Comparison of ENCODE assay signal across 1 cellular context in the genomic region with DNA sequence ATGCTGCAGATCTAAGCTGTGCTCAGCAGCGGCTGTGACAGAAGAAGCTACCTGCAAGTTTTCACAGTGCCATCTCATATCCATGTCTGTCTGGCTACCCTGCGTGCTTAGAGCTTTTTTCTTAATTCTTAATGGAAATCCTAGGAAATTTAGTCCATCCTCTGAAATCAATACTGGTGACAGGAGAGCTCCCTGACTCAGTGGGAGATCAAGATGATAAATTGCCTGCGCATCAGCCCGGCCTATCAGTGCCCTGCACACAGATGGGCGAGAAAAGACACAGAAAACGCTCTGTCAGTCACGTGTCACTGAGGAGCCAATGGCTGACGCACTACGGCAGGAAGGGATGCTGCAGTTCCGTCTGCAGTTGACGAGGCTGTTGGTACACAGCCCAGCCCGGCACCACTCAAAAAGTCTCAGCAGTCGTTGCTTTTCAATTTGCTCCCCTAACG.
TF ChIP-seq lines count a peak whose summit lies in the region.

No MANE protein-coding gene starts in this region.

TF ChIP-seq in SK-N-SH, 30 proteins besides CTCF, POLR2A, EP300 and RAD21 (continued from another document):
- TF ChIP-seq, protein P1, sequence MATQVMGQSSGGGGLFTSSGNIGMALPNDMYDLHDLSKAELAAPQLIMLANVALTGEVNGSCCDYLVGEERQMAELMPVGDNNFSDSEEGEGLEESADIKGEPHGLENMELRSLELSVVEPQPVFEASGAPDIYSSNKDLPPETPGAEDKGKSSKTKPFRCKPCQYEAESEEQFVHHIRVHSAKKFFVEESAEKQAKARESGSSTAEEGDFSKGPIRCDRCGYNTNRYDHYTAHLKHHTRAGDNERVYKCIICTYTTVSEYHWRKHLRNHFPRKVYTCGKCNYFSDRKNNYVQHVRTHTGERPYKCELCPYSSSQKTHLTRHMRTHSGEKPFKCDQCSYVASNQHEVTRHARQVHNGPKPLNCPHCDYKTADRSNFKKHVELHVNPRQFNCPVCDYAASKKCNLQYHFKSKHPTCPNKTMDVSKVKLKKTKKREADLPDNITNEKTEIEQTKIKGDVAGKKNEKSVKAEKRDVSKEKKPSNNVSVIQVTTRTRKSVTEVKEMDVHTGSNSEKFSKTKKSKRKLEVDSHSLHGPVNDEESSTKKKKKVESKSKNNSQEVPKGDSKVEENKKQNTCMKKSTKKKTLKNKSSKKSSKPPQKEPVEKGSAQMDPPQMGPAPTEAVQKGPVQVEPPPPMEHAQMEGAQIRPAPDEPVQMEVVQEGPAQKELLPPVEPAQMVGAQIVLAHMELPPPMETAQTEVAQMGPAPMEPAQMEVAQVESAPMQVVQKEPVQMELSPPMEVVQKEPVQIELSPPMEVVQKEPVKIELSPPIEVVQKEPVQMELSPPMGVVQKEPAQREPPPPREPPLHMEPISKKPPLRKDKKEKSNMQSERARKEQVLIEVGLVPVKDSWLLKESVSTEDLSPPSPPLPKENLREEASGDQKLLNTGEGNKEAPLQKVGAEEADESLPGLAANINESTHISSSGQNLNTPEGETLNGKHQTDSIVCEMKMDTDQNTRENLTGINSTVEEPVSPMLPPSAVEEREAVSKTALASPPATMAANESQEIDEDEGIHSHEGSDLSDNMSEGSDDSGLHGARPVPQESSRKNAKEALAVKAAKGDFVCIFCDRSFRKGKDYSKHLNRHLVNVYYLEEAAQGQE (IDR thresholded peaks at IDR 0.05; ENCODE audit: low read depth, low read length): no peak
- TF ChIP-seq MXI1 (IDR thresholded peaks at IDR 0.05; ENCODE audit: low read depth, low read length) (peak; percentile 52; the same call in 1 of the 2 replicates), IRF3 (IDR thresholded peaks at IDR 0.05; ENCODE audit: low read depth, low read length) (no peak), TCF12 (IDR thresholded peaks at IDR 0.05) (no peak), POLR2AphosphoS5 (IDR thresholded peaks at IDR 0.05; ENCODE audit: low read depth, low read length) (peak; percentile 56; the same call in 1 of the 2 replicates), GABPA (IDR thresholded peaks at IDR 0.05; ENCODE audit: low read depth) (peak; percentile 54), EZH2phosphoT487 (IDR thresholded peaks at IDR 0.05; ENCODE audit: borderline replicate concordance, low read depth) (no peak), NFIC (IDR thresholded peaks at IDR 0.05; ENCODE audit: borderline replicate concordance) (no peak), TEAD4 (IDR thresholded peaks at IDR 0.05; ENCODE audit: borderline replicate concordance, insufficient read depth) (no peak), RXRA (IDR thresholded peaks at IDR 0.05; ENCODE audit: borderline replicate concordance, low read depth) (no peak)
- TF ChIP-seq, protein P2, sequence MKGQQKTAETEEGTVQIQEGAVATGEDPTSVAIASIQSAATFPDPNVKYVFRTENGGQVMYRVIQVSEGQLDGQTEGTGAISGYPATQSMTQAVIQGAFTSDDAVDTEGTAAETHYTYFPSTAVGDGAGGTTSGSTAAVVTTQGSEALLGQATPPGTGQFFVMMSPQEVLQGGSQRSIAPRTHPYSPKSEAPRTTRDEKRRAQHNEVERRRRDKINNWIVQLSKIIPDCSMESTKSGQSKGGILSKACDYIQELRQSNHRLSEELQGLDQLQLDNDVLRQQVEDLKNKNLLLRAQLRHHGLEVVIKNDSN (IDR thresholded peaks at IDR 0.05; ENCODE audit: borderline replicate concordance, low read depth): peak; percentile 94
- TF ChIP-seq, protein P3, sequence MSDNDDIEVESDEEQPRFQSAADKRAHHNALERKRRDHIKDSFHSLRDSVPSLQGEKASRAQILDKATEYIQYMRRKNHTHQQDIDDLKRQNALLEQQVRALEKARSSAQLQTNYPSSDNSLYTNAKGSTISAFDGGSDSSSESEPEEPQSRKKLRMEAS (IDR thresholded peaks at IDR 0.05; ENCODE audit: low read depth): peak; percentile 80
